ENCODE assay signal across 34 cellular contexts in the genomic region with DNA sequence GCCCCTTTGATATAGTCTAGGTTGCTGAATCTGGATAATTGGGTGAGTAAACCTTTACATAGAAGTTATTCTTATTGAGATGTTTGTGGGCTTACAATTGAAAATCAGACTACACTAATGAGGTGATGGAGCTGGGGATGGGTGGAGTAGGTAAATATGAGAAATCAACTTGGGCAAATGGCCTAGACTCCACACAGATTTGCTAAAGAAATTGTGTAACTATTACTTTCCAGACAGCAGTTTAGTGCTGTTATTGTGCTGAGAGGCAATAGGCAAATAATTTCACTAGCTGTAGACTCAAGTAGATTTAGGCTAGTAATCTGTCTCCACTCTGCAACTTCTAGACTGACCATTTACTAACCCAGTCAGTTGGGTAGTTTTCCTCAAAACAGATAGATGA. TPM values are rescaled to one million over a fixed set of nuclear protein-coding genes. Genes with fewer than 3 reads are reported as not detected.
DNase-seq lines count a peak whose midpoint lies in the region; ATAC-seq, FAIRE-seq and TF ChIP-seq lines count a peak whose summit lies in the region.
"Had no signal": no experiment of that assay in that cellular context is flagged by ENCODE, and none has a peak within 500 bp of the region (broad histone marks: within the 10 kb centered on the region; RNA-seq: fewer than 3 reads in every experiment).

No MANE protein-coding gene starts in this region.

- H3K9me3 Mint-ChIP-seq in stimulated activated naive B cell treated with anti-CD40 and anti-IgM and Interleukin-4, amounts not matched to agents 10 μg/mL and 1 μg/mL and 100 μg/mL, for 72 hours, result no peaks in the 10 kb centered on the region
- H3K9me3 Mint-ChIP-seq: activated CD4-positive, alpha-beta memory T cell treated with anti-CD3 and anti-CD28 coated beads for 36 hours; activated naive CD4-positive, alpha-beta T cell treated with anti-CD3 and anti-CD28 coated beads for 36 hours; activated T-helper 1 cell treated with anti-CD3 and anti-CD28 coated beads, Interleukin-12 subunit alpha, Interleukin-12 subunit beta, Interleukin-2, Interleukin-4 antibody, amounts not matched to agents 30 ng/mL and 10 ng/mL and 1 ng/mL, durations not matched to agents 14 hours and 24 hours and 36 hours; brain; CD14-positive monocyte; nephron; T-helper 1 cell treated with Interleukin-12 subunit alpha and Interleukin-12 subunit beta and Interleukin-4 antibody, amounts not matched to agents 30 μg/mL and 1 μg/mL, for 36 hours had no signal

- H3K9me3 ChIP-seq in right lobe of liver (no peaks in the 10 kb centered on the region), subcutaneous abdominal adipose tissue (ENCODE audit: control insufficient read depth in 5 of 5, low read length in 5 of 5) (no peaks in the 10 kb centered on the region), osteoblast (ENCODE audit: low read depth, low read length) (no peaks in the 10 kb centered on the region)
- H3K9me3 ChIP-seq: adrenal gland, esophagus squamous epithelium, mucosa of descending colon, SK-N-SH, spleen, stomach, tibial nerve had no signal

- no peaks in the 10 kb centered on the region for H3K36me3 ChIP-seq in right lobe of liver
- no peaks in the 10 kb centered on the region for H3K36me3 ChIP-seq in subcutaneous abdominal adipose tissue (ENCODE audit: control insufficient read depth in 5 of 5, insufficient read depth in 5 of 5, low read length in 5 of 5)
- no peaks in the 10 kb centered on the region for H3K36me3 ChIP-seq in osteoblast (ENCODE audit: insufficient read depth, low read length)
- H3K36me3 ChIP-seq: adrenal gland, esophagus squamous epithelium, tibial nerve had no signal

- intact Hi-C loops in right lobe of liver (cut with DNase I), result no loop called here

- ATAC-seq in right lobe of liver, result peak; percentile 31 to 83 (median 77)
- no peak for ATAC-seq in stimulated activated naive B cell treated with anti-CD40 and anti-IgM and Interleukin-4, amounts not matched to agents 10 μg/mL and 1 μg/mL and 100 μg/mL, for 72 hours (replicated peaks)
- ATAC-seq: activated CD4-positive, CD25-positive, alpha-beta regulatory T cell treated with anti-CD3 and anti-CD28 coated beads, Interleukin-2, amount 50 U/mL, for 24 hours; mucosa of descending colon; PC-3 had no signal

- H3K27ac ChIP-seq in right lobe of liver, result peak overlapping the region in 1 of 3 donors; percentile 33
- peak overlapping the region; percentile 19 for H3K27ac ChIP-seq in subcutaneous abdominal adipose tissue (ENCODE audit: low read depth, low read length)
- H3K27ac ChIP-seq in osteoblast (ENCODE audit: low read depth, low read length), result no peak overlapping the region
- H3K27ac ChIP-seq: spleen had no signal

- H3K27me3 ChIP-seq in right lobe of liver (no peaks in the 10 kb centered on the region), subcutaneous abdominal adipose tissue (ENCODE audit: control insufficient read depth in 5 of 5, insufficient read depth in 4 of 5, low read length in 5 of 5) (no peaks in the 10 kb centered on the region), osteoblast (ENCODE audit: insufficient read depth, low read length) (no peaks in the 10 kb centered on the region)
- H3K27me3 ChIP-seq: adrenal gland, esophagus squamous epithelium, spleen, stomach, tibial nerve had no signal

- H3K4me3 ChIP-seq in right lobe of liver (no peak overlapping the region), subcutaneous abdominal adipose tissue (ENCODE audit: low read depth in 1 of 5, low read length in 5 of 5) (no peak overlapping the region), osteoblast (ENCODE audit: insufficient read depth, low read length) (no peak overlapping the region)
- H3K4me3 ChIP-seq: adrenal gland, esophagus squamous epithelium, mucosa of descending colon, spleen, stomach, tibial nerve had no signal

- H3K27me3 Mint-ChIP-seq in stimulated activated naive B cell treated with anti-CD40 and anti-IgM and Interleukin-4, amounts not matched to agents 10 μg/mL and 1 μg/mL and 100 μg/mL, for 72 hours, result no peaks in the 10 kb centered on the region
- H3K27me3 Mint-ChIP-seq: activated CD4-positive, alpha-beta memory T cell treated with anti-CD3 and anti-CD28 coated beads for 36 hours; brain had no signal

- no peak overlapping the region for H2AFZ ChIP-seq in osteoblast (ENCODE audit: low read length)

- no peak overlapping the region for H3K27ac Mint-ChIP-seq in stimulated activated naive B cell treated with anti-CD40 and anti-IgM and Interleukin-4, amounts not matched to agents 10 μg/mL and 1 μg/mL and 100 μg/mL, for 72 hours
- H3K27ac Mint-ChIP-seq: activated CD4-positive, alpha-beta memory T cell treated with anti-CD3 and anti-CD28 coated beads for 36 hours; activated naive CD4-positive, alpha-beta T cell treated with anti-CD3 and anti-CD28 coated beads for 36 hours; activated T-helper 1 cell treated with anti-CD3 and anti-CD28 coated beads, Interleukin-12 subunit alpha, Interleukin-12 subunit beta, Interleukin-2, Interleukin-4 antibody, amounts not matched to agents 30 ng/mL and 10 ng/mL and 1 ng/mL, durations not matched to agents 14 hours and 24 hours and 36 hours; nephron; T-helper 1 cell treated with Interleukin-12 subunit alpha and Interleukin-12 subunit beta and Interleukin-4 antibody, amounts not matched to agents 30 μg/mL and 1 μg/mL, for 36 hours had no signal

- TF ChIP-seq CTCF in D721Med (IDR thresholded peaks at IDR 0.05; ENCODE audit: insufficient read depth, missing control alignments) (no peak), right lobe of liver (IDR thresholded peaks at IDR 0.05) (no peak), osteoblast (IDR thresholded peaks at IDR 0.05; ENCODE audit: extremely low read depth, low read depth, low read length) (no peak)

- peaks cover 0 to 1% of the 10 kb centered on the region in 2 donors for H3K36me3 Mint-ChIP-seq in stimulated activated naive B cell treated with anti-CD40 and anti-IgM and Interleukin-4, amounts not matched to agents 10 μg/mL and 1 μg/mL and 100 μg/mL, for 72 hours
- H3K36me3 Mint-ChIP-seq: activated CD4-positive, alpha-beta memory T cell treated with anti-CD3 and anti-CD28 coated beads for 36 hours; brain had no signal

- H3K4me1 Mint-ChIP-seq in stimulated activated naive B cell treated with anti-CD40 and anti-IgM and Interleukin-4, amounts not matched to agents 10 μg/mL and 1 μg/mL and 100 μg/mL, for 72 hours, result no peaks in the 10 kb centered on the region

- H3K4me1 ChIP-seq in right lobe of liver, result peaks cover 0 to 6% (median 2%) of the 10 kb centered on the region in 4 donors
- H3K4me1 ChIP-seq in subcutaneous abdominal adipose tissue (ENCODE audit: control insufficient read depth in 5 of 5, insufficient read depth in 5 of 5, low read length in 5 of 5), result peaks cover 0 to 10% (median 3%) of the 10 kb centered on the region in 5 donors
- no peaks in the 10 kb centered on the region for H3K4me1 ChIP-seq in osteoblast (ENCODE audit: insufficient read depth, low read length)
- H3K4me1 ChIP-seq: adrenal gland, spleen had no signal

- no peak overlapping the region for H3K4me2 ChIP-seq in osteoblast (ENCODE audit: insufficient read depth, low read length)
- H3K4me2 ChIP-seq: SK-N-SH had no signal

- DNase-seq in D721Med (ENCODE audit: insufficient read length, low spot score), result no peak
- peak; percentile 11 for DNase-seq in fibroblast of gingiva (ENCODE audit: low read depth)
- DNase-seq in right lobe of liver, result no peak
- DNase-seq in osteoblast (ENCODE audit: insufficient read length, low spot score, missing footprints), result no peak
- no peak for DNase-seq in stimulated activated naive B cell treated with anti-CD40 and anti-IgM and Interleukin-4, amounts not matched to agents 10 μg/mL and 1 μg/mL and 100 μg/mL, for 72 hours
- no peak for DNase-seq in effector CD8-positive, alpha-beta T cell (lab: John Stamatoyannopoulos, UW)
- DNase-seq: activated CD4-positive, alpha-beta memory T cell treated with anti-CD3 and anti-CD28 coated beads for 36 hours; activated naive CD4-positive, alpha-beta T cell treated with anti-CD3 and anti-CD28 coated beads for 36 hours; adrenal gland; DMS79; esophagus squamous epithelium; islet precursor cell; Karpas-422; mucosa of descending colon; NCI-H1417; NCI-H2029 treated with DMSO at 0.1 percent for 48 hours; NCI-H2227 treated with DMSO at 0.1 percent for 48 hours; NCI-H526 treated with DMSO at 0.1 percent for 48 hours; NK-92 treated with Interleukin-12 subunit alpha and Interleukin-12 subunit beta, amount 100 ng/mL, for 24 hours; PC-3; SK-N-SH; spleen; stimulated activated CD8-positive, alpha-beta memory T cell treated with anti-CD3 and anti-CD28 coated beads, Interleukin-4, amount 100 ng/mL, for 48 hours; stomach had no signal

- no peaks in the 10 kb centered on the region for H4K20me1 ChIP-seq in osteoblast (ENCODE audit: insufficient read depth, low read length)

- H3K9ac ChIP-seq in subcutaneous abdominal adipose tissue (ENCODE audit: low read length in 5 of 5), result no peak overlapping the region
- H3K9ac ChIP-seq: SK-N-SH had no signal

- TF ChIP-seq POLR2A in right lobe of liver (IDR thresholded peaks at IDR 0.05), result no peak

- H3K79me2 ChIP-seq in osteoblast (ENCODE audit: insufficient read depth, low read length), result peaks cover 18% of the 10 kb centered on the region

- no peak overlapping the region for H3K4me3 Mint-ChIP-seq in stimulated activated naive B cell treated with anti-CD40 and anti-IgM and Interleukin-4, amounts not matched to agents 10 μg/mL and 1 μg/mL and 100 μg/mL, for 72 hours
- H3K4me3 Mint-ChIP-seq: activated CD4-positive, alpha-beta memory T cell treated with anti-CD3 and anti-CD28 coated beads for 36 hours; activated naive CD4-positive, alpha-beta T cell treated with anti-CD3 and anti-CD28 coated beads for 36 hours; activated T-helper 1 cell treated with anti-CD3 and anti-CD28 coated beads, Interleukin-12 subunit alpha, Interleukin-12 subunit beta, Interleukin-2, Interleukin-4 antibody, amounts not matched to agents 30 ng/mL and 10 ng/mL and 1 ng/mL, durations not matched to agents 14 hours and 24 hours and 36 hours; brain; CD14-positive monocyte; nephron; T-helper 1 cell treated with Interleukin-12 subunit alpha and Interleukin-12 subunit beta and Interleukin-4 antibody, amounts not matched to agents 30 μg/mL and 1 μg/mL, for 36 hours had no signal

- FAIRE-seq in D721Med (lab: Jason Lieb, UNC), result peak; percentile 90
- FAIRE-seq: endometrium, G401.6 had no signal

RNA-seq across cellular contexts. Expression of a gene that starts 8.3 kb away (rescaled TPM):
- total RNA-seq in right lobe of liver (10 to 100 TPM; 10.6 to 20.0 (median 16.4) TPM), osteoblast (21.0 and 25.6 TPM in 2 replicates)

Comparison
In these comparisons a context has a peak if more than half of its experiments do, and no peak if none do; other contexts are left out.
1. ATAC-seq: peak in right lobe of liver (4 of 4); none in stimulated activated naive B cell treated with anti-CD40 and anti-IgM and Interleukin-4, amounts not matched to agents 10 μg/mL and 1 μg/mL and 100 μg/mL, for 72 hours (0 of 2).